Comparison of ENCODE assay signal across 10 cellular contexts in the genomic region with DNA sequence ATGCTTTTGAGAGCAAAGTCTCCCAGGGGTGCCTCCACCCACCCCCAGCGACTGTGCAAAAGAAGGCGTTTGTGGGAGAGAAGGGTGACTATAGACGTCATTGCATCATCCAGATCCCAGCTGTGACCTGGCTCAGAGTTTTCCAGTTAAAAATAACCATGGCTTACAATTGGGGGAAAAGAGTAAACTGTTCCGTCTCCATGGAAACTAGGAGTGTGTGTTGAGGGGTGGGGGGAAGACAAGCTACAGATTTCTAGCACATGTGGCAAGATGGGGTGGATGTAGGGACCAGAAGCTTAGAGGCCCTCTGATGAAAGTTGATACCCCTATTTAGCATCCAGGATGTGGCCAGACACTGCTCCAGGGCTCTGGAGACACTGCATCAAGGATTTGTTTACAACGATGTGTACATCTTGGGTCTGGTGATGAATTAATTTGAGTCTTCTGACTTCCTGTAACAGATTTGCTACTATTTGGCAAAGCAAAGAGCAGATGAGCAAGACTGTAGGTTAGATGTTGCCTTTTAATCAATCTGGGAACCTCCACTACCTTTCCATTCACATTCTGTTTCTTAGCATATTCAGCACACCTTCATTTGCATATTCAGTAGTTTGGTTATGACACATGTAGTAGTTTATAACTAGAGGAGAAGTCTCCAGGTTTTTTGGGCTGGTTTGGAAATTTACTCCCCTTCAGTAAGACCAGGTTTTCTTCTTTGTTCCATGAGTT. TPM values are rescaled to one million over a fixed set of nuclear protein-coding genes. Genes with fewer than 3 reads are reported as not detected.
DNase-seq lines count a peak whose midpoint lies in the region; TF ChIP-seq lines count a peak whose summit lies in the region.
"Had no signal": no experiment of that assay in that cellular context is flagged by ENCODE, and none has a peak within 500 bp of the region (broad histone marks: within the 10 kb centered on the region; RNA-seq: fewer than 3 reads in every experiment).

No MANE protein-coding gene starts in this region.

- H3K36me3 ChIP-seq in stomach, result peaks cover 1 to 21% (median 21%) of the 10 kb centered on the region in 4 donors
- H3K36me3 ChIP-seq: thyroid gland had no signal

- no peaks in the 10 kb centered on the region for H3K27me3 ChIP-seq in stomach
- H3K27me3 ChIP-seq: thyroid gland had no signal

- intact Hi-C loops in stomach (cut with DNase I; ENCODE audit: low total_unique reads), result no loop called here

- H3K27ac ChIP-seq in stomach, result peak overlapping the region in 4 of 5 donors; percentile 6 to 56 (median 18)
- H3K27ac ChIP-seq: thyroid gland had no signal

- peak; percentile 36 for DNase-seq in NCI-H82 (lab: John Stamatoyannopoulos, UW)
- DNase-seq in NCI-H82 treated with DMSO at 0.1 percent for 48 hours (lab: John Stamatoyannopoulos, UW; ENCODE audit: unreplicated experiment), result no peak
- peak; percentile 43 for DNase-seq in NCI-H526 treated with DMSO at 0.1 percent for 48 hours (lab: John Stamatoyannopoulos, UW)
- DNase-seq in fibroblast of peridontal ligament (ENCODE audit: extremely low read depth), result peak; percentile 97
- DNase-seq in stomach, result no peak
- DNase-seq in GF-D8 (lab: John Stamatoyannopoulos, UW), result no peak
- no peak for DNase-seq in effector CD8-positive, alpha-beta T cell (lab: John Stamatoyannopoulos, UW)
- DNase-seq in G401 (ENCODE audit: low spot score), result no peak
- DNase-seq: CD4-positive, CD25-positive, alpha-beta regulatory T cell; thyroid gland had no signal

- no peak for TF ChIP-seq POLR2A in stomach (IDR thresholded peaks at IDR 0.05)

- TF ChIP-seq CTCF in stomach (IDR thresholded peaks at IDR 0.05), result no peak

- TF ChIP-seq EP300 in stomach (IDR thresholded peaks at IDR 0.05), result no peak

- H3K9me3 ChIP-seq in stomach, result no peaks in the 10 kb centered on the region
- H3K9me3 ChIP-seq: thyroid gland had no signal

- WGBS in stomach, 5 donors, result 42 to 57% (median 54%) methylated on average over 5 of the region's 5 CpGs

- H3K4me1 ChIP-seq in stomach, result peaks cover 6 to 22% (median 12%) of the 10 kb centered on the region in 4 donors

- in situ Hi-C loops in G401 (cut with HindIII; ENCODE audit: low sequenced_read_pairs), result no loop called here

- H3K4me3 ChIP-seq in stomach, result no peak overlapping the region
- H3K4me3 ChIP-seq: thyroid gland had no signal

RNA-seq across cellular contexts. Expression of gene DUSP14, which starts 6.2 kb away (rescaled TPM):
- total RNA-seq in stomach, result 1 to 10 TPM in 3 of 5 donors, not detected in 2; 3.1 to 5.5 (median 4.8) TPM
- 1 to 10 TPM; 6.6 to 7.8 (median 6.9) TPM for polyA plus RNA-seq in stomach
- 42.7 and 59.0 TPM in 2 replicates for total RNA-seq in G401 (2014; rRNA removed; shearing (Covaris generic))

Comparison
In these comparisons a context has a peak if more than half of its experiments do, and no peak if none do; other contexts are left out.
1. DNase-seq: peak in NCI-H82 (single experiment), NCI-H526 treated with DMSO at 0.1 percent for 48 hours (single experiment) and fibroblast of peridontal ligament (single experiment); none in NCI-H82 treated with DMSO at 0.1 percent for 48 hours (single experiment), stomach (single experiment), GF-D8 (single experiment), effector CD8-positive, alpha-beta T cell (single experiment) and G401 (single experiment).